ENCODE assay signal across 15 cellular contexts in the genomic region with DNA sequence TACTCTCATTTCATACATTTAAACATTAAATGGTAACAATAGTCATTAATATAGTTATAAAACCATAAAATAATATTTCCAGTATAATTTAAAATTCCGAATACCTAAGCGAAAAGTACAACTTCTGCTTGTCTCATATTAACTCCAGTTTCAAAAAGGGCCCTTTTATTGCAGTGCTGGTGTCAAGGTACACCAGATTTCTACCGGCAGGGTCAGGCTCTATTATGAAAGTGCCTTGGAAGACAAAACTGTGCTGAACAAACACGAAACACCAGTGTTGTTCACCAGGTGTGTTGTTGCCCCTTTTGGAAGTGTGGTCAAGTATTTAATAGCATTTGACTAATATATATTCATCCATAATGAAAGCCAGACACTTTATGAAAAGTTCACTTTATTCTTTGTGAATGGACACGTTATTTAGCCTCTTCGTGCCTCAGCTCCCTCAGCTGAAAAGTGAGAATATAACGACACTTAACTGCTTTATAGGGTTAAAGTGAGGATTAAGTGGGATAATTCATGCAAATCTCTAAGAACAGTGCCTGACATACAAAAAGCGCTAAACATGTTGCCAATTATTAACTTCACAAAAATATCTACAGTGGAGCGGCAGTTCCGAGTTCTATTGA. TPM values are rescaled to one million over a fixed set of nuclear protein-coding genes. Genes with fewer than 3 reads are reported as not detected.
DNase-seq lines count a peak whose midpoint lies in the region; ATAC-seq, FAIRE-seq and TF ChIP-seq lines count a peak whose summit lies in the region.
"Had no signal": no experiment of that assay in that cellular context is flagged by ENCODE, and none has a peak within 500 bp of the region (broad histone marks: within the 10 kb centered on the region; RNA-seq: fewer than 3 reads in every experiment).

No MANE protein-coding gene starts in this region.

- H3K9me3 ChIP-seq in HepG2 (ENCODE audit: low read length) (peaks cover 12% of the 10 kb centered on the region), right lobe of liver (no peaks in the 10 kb centered on the region), ascending aorta (peaks cover 4 to 16% of the 10 kb centered on the region in 2 donors), vagina (no peaks in the 10 kb centered on the region)

- no peaks in the 10 kb centered on the region for H4K20me1 ChIP-seq in HepG2 (ENCODE audit: insufficient read depth, low read length)

- DNase-seq in HepG2 (ENCODE audit: low spot score) = no peak
- DNase-seq in right lobe of liver = no peak
- no peak for DNase-seq in WTC11 (ENCODE audit: low spot score)
- DNase-seq in left lobe of liver (ENCODE audit: low spot score) = no peak
- no peak for DNase-seq in ascending aorta (ENCODE audit: low spot score in 2 of 2)
- no peak for DNase-seq in vagina (ENCODE audit: extremely low spot score in 2 of 2)
- no peak for DNase-seq in NCI-H2081 treated with DMSO at 0.1 percent for 48 hours (lab: John Stamatoyannopoulos, UW)
- DNase-seq: effector CD8-positive, alpha-beta T cell; foreskin melanocyte; stimulated activated naive CD4-positive, alpha-beta T cell; T1000 had no signal

- in situ Hi-C loops in HepG2 (cut with HindIII; ENCODE audit: extremely low pct_ligation_motif_present, low pct_unique_long_range_greater_than_20kb) = no loop called here

- H3K4me3 Mint-ChIP-seq in WTC11 = peak overlapping the region; percentile 62

- H3K79me2 ChIP-seq in HepG2 (ENCODE audit: insufficient read depth, low read length) = no peaks in the 10 kb centered on the region

- no peak for TF ChIP-seq CTCF in HepG2 (CRISPR knock-in tag; IDR thresholded peaks at IDR 0.05)
- TF ChIP-seq CTCF in right lobe of liver (IDR thresholded peaks at IDR 0.05) = no peak
- no peak for TF ChIP-seq CTCF in WTC11 (IDR thresholded peaks at IDR 0.05)
- TF ChIP-seq CTCF in ascending aorta (IDR thresholded peaks at IDR 0.05) = no peak
- no peak for TF ChIP-seq CTCF in vagina (IDR thresholded peaks at IDR 0.05)

- ATAC-seq in HepG2 = no peak
- ATAC-seq in right lobe of liver = no peak
- no peak for ATAC-seq in WTC11
- ATAC-seq in left lobe of liver = peak; percentile 23
- ATAC-seq in HG03442 (IDR thresholded peaks at IDR 0.05; ENCODE audit: unreplicated experiment) = no peak

- no peak overlapping the region for H3K9ac ChIP-seq in HepG2 (ENCODE audit: insufficient read depth, low read depth, low read length)
- H3K9ac ChIP-seq: BLaER1 had no signal

- peaks cover 28% of the 10 kb centered on the region for H3K4me1 ChIP-seq in HepG2 (ENCODE audit: insufficient read depth, low read length)
- peaks cover 0 to 11% (median 0%) of the 10 kb centered on the region in 4 donors for H3K4me1 ChIP-seq in right lobe of liver
- H3K4me1 ChIP-seq in ascending aorta = peaks cover 0 to 9% of the 10 kb centered on the region in 2 donors
- H3K4me1 ChIP-seq in vagina = peaks cover 17% of the 10 kb centered on the region

- WGBS in HepG2 (ENCODE audit: low lambda C conversion rate) = 5% methylated on average over 10 of the region's 10 CpGs
- 73% methylated on average over 10 of the region's 10 CpGs for WGBS in right lobe of liver (ENCODE audit: insufficient coverage, low coverage, low lambda C conversion rate, missing lambda C conversion rate)

- peaks cover 19% of the 10 kb centered on the region for H3K9me3 Mint-ChIP-seq in WTC11

- H3K27ac ChIP-seq in HepG2 (ENCODE audit: extremely low read length, insufficient read depth, low read length) = no peak overlapping the region
- H3K27ac ChIP-seq in right lobe of liver = no peak overlapping the region
- H3K27ac ChIP-seq in ascending aorta = no peak overlapping the region
- no peak overlapping the region for H3K27ac ChIP-seq in vagina
- H3K27ac ChIP-seq: BLaER1 had no signal

- H3K4me3 ChIP-seq in HepG2 (replicated peaks in 1 of 3; ENCODE audit: insufficient read depth in 1 of 3, low read depth in 2 of 3, low read length in 3 of 3) (peak overlapping the region in 1 of 3 experiments; percentile 8; a peak in 1 of 6 replicates), right lobe of liver (no peak overlapping the region), ascending aorta (no peak overlapping the region), vagina (no peak overlapping the region)

- peaks cover 12% of the 10 kb centered on the region for H3K36me3 Mint-ChIP-seq in WTC11

- CTCF ChIA-PET in HepG2 (lab: Yijun Ruan, JAX; ENCODE audit: low intra/inter-chr PET ratio, low total read pairs) (no interaction called here), WTC11 (lab: Charles Lee) (interaction anchor here (3.0 to 4.0 kb wide), 2 partner anchors 17 to 22 kb away, joined by 27 to 40 read pairs; no protein-coding TSS in a partner anchor)

- POLR2A ChIA-PET in HepG2 (lab: Yijun Ruan, JAX) (no interaction called here), WTC11 (lab: Charles Lee) (no interaction called here)

- H2AFZ ChIP-seq in HepG2 (ENCODE audit: low read length) = no peak overlapping the region

- no TSS peak for BruUV-seq in HepG2 (replicated peaks; lab: Mats Ljungman, UMichigan)

- peaks cover 11% of the 10 kb centered on the region for H3K4me1 Mint-ChIP-seq in WTC11

- TF ChIP-seq POLR2A in HepG2 (IDR thresholded peaks at IDR 0.05; ENCODE audit: insufficient read depth in 1 of 2, low read depth in 2 of 2, low read length in 2 of 2) (no peak), right lobe of liver (IDR thresholded peaks at IDR 0.05) (no peak), vagina (IDR thresholded peaks at IDR 0.05) (no peak)

- H3K27me3 ChIP-seq in HepG2 (ENCODE audit: control insufficient read depth in 1 of 2, insufficient read depth in 2 of 2, low read length in 2 of 2) (peaks cover 2 to 35% of the 10 kb centered on the region in 2 experiments; a peak in 4 of 5 replicates), right lobe of liver (peaks cover 0 to 3% of the 10 kb centered on the region in 2 donors), ascending aorta (no peaks in the 10 kb centered on the region), vagina (no peaks in the 10 kb centered on the region)

- H3K36me3 ChIP-seq in HepG2 (replicated peaks in 1 of 2; ENCODE audit: control insufficient read depth in 1 of 2, insufficient read depth in 2 of 2, low read length in 2 of 2) (no peaks in the 10 kb centered on the region), right lobe of liver (no peaks in the 10 kb centered on the region), ascending aorta (no peaks in the 10 kb centered on the region), vagina (no peaks in the 10 kb centered on the region)
- H3K36me3 ChIP-seq: BLaER1 had no signal

- peak overlapping the region; percentile 28; the same call in 1 of the 2 replicates for H3K4me2 ChIP-seq in HepG2 (ENCODE audit: low read depth, low read length)

- TF ChIP-seq RAD21 in HepG2 (CRISPR knock-in tag; IDR thresholded peaks at IDR 0.05) = no peak

- H3K27ac Mint-ChIP-seq in WTC11 = no peak overlapping the region

- no peak for TF ChIP-seq EP300 in HepG2 (IDR thresholded peaks at IDR 0.05; ENCODE audit: low read depth in 2 of 2, low read length in 2 of 2)
- TF ChIP-seq EP300 in HepG2 (CRISPR knock-in tag; IDR thresholded peaks at IDR 0.05; ENCODE audit: borderline replicate concordance) = no peak

- intact Hi-C loops in HepG2 (cut with micrococcal nuclease; ENCODE audit: unreplicated experiment) = no loop called here
- intact Hi-C loops in right lobe of liver (cut with DNase I) = no loop called here
- intact Hi-C loops in ascending aorta (cut with DNase I) = no loop called here
- intact Hi-C loops in vagina (cut with DNase I) = no loop called here

- FAIRE-seq in HepG2 (lab: Jason Lieb, UNC) = peak; percentile 8
- FAIRE-seq: G401.6 had no signal

- peaks cover 84% of the 10 kb centered on the region for H3K27me3 Mint-ChIP-seq in WTC11 (ENCODE audit: low read depth)

RNA-seq across cellular contexts. Expression of a gene that starts 20.3 kb away (rescaled TPM):
- total RNA-seq in HepG2 (2016; rRNA removed; fragmentation: Illumina TruSeq; extraction: Trizol) (28.1 and 49.8 TPM in 2 replicates), right lobe of liver (10 to 100 TPM; 41.0 to 87.5 (median 63.7) TPM), WTC11 (2021) (24.7 to 31.8 TPM (median 30.6 TPM) in 3 replicates), left lobe of liver (41.2 TPM), ascending aorta (105 TPM), vagina (51.1 TPM)
- 2.4 and 2.7 TPM in 2 replicates for total RNA-seq in HepG2 (2016; cell fraction: cytosol; rRNA removed; fragmentation: Illumina TruSeq; extraction: Trizol; ENCODE audit: low read depth)
- 24.8 and 48.3 TPM in 2 replicates for total RNA-seq in HepG2 (2016; cell fraction: insoluble cytoplasmic fraction; rRNA removed; fragmentation: Illumina TruSeq; extraction: Trizol)
- total RNA-seq in HepG2 (2016; cell fraction: membrane; rRNA removed; fragmentation: Illumina TruSeq; extraction: Trizol) = 7.4 and 9.1 TPM in 2 replicates
- total RNA-seq in HepG2 (2016; cell fraction: nucleus; rRNA removed; fragmentation: Illumina TruSeq; extraction: Trizol) = 53.7 and 57.7 TPM in 2 replicates
- 51.0 and 56.7 TPM in 2 replicates for polyA plus RNA-seq in HepG2 (2011; rRNA removed)
- polyA plus RNA-seq in HepG2 (2011; cell fraction: cytosol; rRNA removed) = 33.1 and 51.2 TPM in 2 replicates
- polyA plus RNA-seq in HepG2 (2011; cell fraction: nucleus; rRNA removed) = 14.3 and 18.8 TPM in 2 replicates
- 41.6 and 43.2 TPM in 2 replicates for polyA plus RNA-seq in HepG2 (2012)
- 1.2 and 1.5 TPM in 2 replicates for polyA plus RNA-seq in HepG2 (2016; cell fraction: cytosol; fragmentation: Illumina TruSeq; extraction: Trizol; ENCODE audit: low read depth)
- polyA plus RNA-seq in HepG2 (2016; cell fraction: insoluble cytoplasmic fraction; fragmentation: Illumina TruSeq; extraction: Trizol; ENCODE audit: low read depth) = 15.9 and 16.5 TPM in 2 replicates
- polyA plus RNA-seq in HepG2 (2016; cell fraction: membrane; fragmentation: Illumina TruSeq; extraction: Trizol; ENCODE audit: low read depth) = 2.6 and 3.8 TPM in 2 replicates
- 40.9 and 42.8 TPM in 2 replicates for polyA plus RNA-seq in HepG2 (2016; cell fraction: nucleus; fragmentation: Illumina TruSeq; extraction: Trizol; ENCODE audit: insufficient read depth, low read depth)
- 133 and 193 TPM in 2 replicates for polyA minus RNA-seq in HepG2 (2011; rRNA and poly(A)+ RNA removed; ENCODE audit: low replicate concordance)
- 83.4 and 112 TPM in 2 replicates for polyA minus RNA-seq in HepG2 (2011; cell fraction: cytosol; rRNA and poly(A)+ RNA removed)
- 33.0 and 62.8 TPM in 2 replicates for polyA minus RNA-seq in HepG2 (2011; cell fraction: nucleus; rRNA and poly(A)+ RNA removed)

RNA-seq across cellular contexts. Expression of a gene that starts 45.0 kb away (rescaled TPM):
- 0.21 and 0.42 TPM in 2 replicates for total RNA-seq in HepG2 (2016; rRNA removed; fragmentation: Illumina TruSeq; extraction: Trizol)
- not detected in 2 replicates for total RNA-seq in HepG2 (2016; cell fraction: cytosol; rRNA removed; fragmentation: Illumina TruSeq; extraction: Trizol; ENCODE audit: low read depth)
- total RNA-seq in HepG2 (2016; cell fraction: insoluble cytoplasmic fraction; rRNA removed; fragmentation: Illumina TruSeq; extraction: Trizol) = 0.30 and 0.33 TPM in 2 replicates
- 0.25 and 0.28 TPM in 2 replicates for total RNA-seq in HepG2 (2016; cell fraction: membrane; rRNA removed; fragmentation: Illumina TruSeq; extraction: Trizol)
- 0.31 TPM in 1 of 2 replicates, not detected in the other for total RNA-seq in HepG2 (2016; cell fraction: nucleus; rRNA removed; fragmentation: Illumina TruSeq; extraction: Trizol)
- polyA plus RNA-seq in HepG2 (2011; rRNA removed) = 0.35 and 0.67 TPM in 2 replicates
- polyA plus RNA-seq in HepG2 (2011; cell fraction: cytosol; rRNA removed) = 0.63 and 0.83 TPM in 2 replicates
- polyA plus RNA-seq in HepG2 (2011; cell fraction: nucleus; rRNA removed) = 0.36 and 0.56 TPM in 2 replicates
- 0.13 and 0.19 TPM in 2 replicates for polyA plus RNA-seq in HepG2 (2012)
- polyA plus RNA-seq in HepG2 (2016; cell fraction: cytosol; fragmentation: Illumina TruSeq; extraction: Trizol; ENCODE audit: low read depth) = 0.07 TPM in 1 of 2 replicates, not detected in the other
- 0.44 and 0.53 TPM in 2 replicates for polyA plus RNA-seq in HepG2 (2016; cell fraction: insoluble cytoplasmic fraction; fragmentation: Illumina TruSeq; extraction: Trizol; ENCODE audit: low read depth)
- 0.19 TPM in 1 of 2 replicates, not detected in the other for polyA plus RNA-seq in HepG2 (2016; cell fraction: membrane; fragmentation: Illumina TruSeq; extraction: Trizol; ENCODE audit: low read depth)
- polyA plus RNA-seq in HepG2 (2016; cell fraction: nucleus; fragmentation: Illumina TruSeq; extraction: Trizol; ENCODE audit: insufficient read depth, low read depth) = 0.15 TPM in 1 of 2 replicates, not detected in the other
- polyA minus RNA-seq in HepG2 (2011; rRNA and poly(A)+ RNA removed; ENCODE audit: low replicate concordance) = 0.02 and 10.0 TPM in 2 replicates
- polyA minus RNA-seq in HepG2 (2011; cell fraction: cytosol; rRNA and poly(A)+ RNA removed) = not detected in 2 replicates
- 0.25 and 0.77 TPM in 2 replicates for polyA minus RNA-seq in HepG2 (2011; cell fraction: nucleus; rRNA and poly(A)+ RNA removed)
- 1 to 10 TPM; 1.1 to 2.7 (median 1.3) TPM for total RNA-seq in right lobe of liver
- total RNA-seq in WTC11 (2021) = 2.0 to 3.6 TPM (median 2.3 TPM) in 3 replicates
- total RNA-seq in left lobe of liver = 2.1 TPM
- total RNA-seq in ascending aorta = 53.0 TPM
- total RNA-seq in vagina = 3.9 TPM
- total RNA-seq: RPMI7951 had no signal

Comparison
In these comparisons a context has a peak if more than half of its experiments do, and no peak if none do; other contexts are left out.
1. RNA of a gene that starts 45.0 kb away (total RNA-seq): 53.0 TPM in ascending aorta (single experiment); 3.9 TPM in vagina (single experiment), 2.0 to 3.6 TPM in WTC11, 2.1 TPM in left lobe of liver (single experiment), 1.1 to 2.7 TPM in right lobe of liver and 0.21 to 0.42 TPM in HepG2; every median in the first group is over 10 times any median in the second.